Comparison of ENCODE assay signal across 8 cellular contexts in genomic region chr1:88685239-88685604, GRCh38. TPM values are rescaled to one million over a fixed set of nuclear protein-coding genes. Genes with fewer than 3 reads are reported as not detected.
A peak's percentile ranks its signal among the peaks of the same experiment; 100 is the strongest.
DNase-seq lines count a peak whose midpoint lies in the region; ATAC-seq, FAIRE-seq and TF ChIP-seq lines count a peak whose summit lies in the region.

No MANE protein-coding gene starts in this region.

- ATAC-seq in DND-41 (ENCODE audit: insufficient read depth, low read depth) = no peak
- peak; percentile 7 for ATAC-seq in HG03378 (IDR thresholded peaks at IDR 0.05; ENCODE audit: unreplicated experiment)
- no peak for ATAC-seq in lower lobe of right lung

- no peaks in the 10 kb centered on the region for H3K27me3 ChIP-seq in DND-41 (ENCODE audit: insufficient read depth, low read length, poor library complexity)
- H3K27me3 ChIP-seq in ascending aorta = no peaks in the 10 kb centered on the region
- H3K27me3 ChIP-seq in lower lobe of right lung (ENCODE audit: low read depth) = no peaks in the 10 kb centered on the region

- CTCF ChIA-PET in GM10248 (lab: Yijun Ruan, JAX) = interaction anchor here (0.9 to 2.4 kb wide), 8 partner anchors 8 to 190 kb away, joined by 3 to 8 read pairs (median 5); no protein-coding TSS in a partner anchor

- intact Hi-C loops in ascending aorta (cut with DNase I) (loop anchor here (2.0 to 10.0 kb wide), 4 partner anchors 30 to 1980 kb away; partner anchors contain the start of genes GTF2B and SH3GLB1), lower lobe of right lung (cut with DNase I) (no loop called here)

- DNase-seq in DND-41 (no peak), ascending aorta (ENCODE audit: low spot score in 2 of 2) (no peak), lower lobe of right lung (no peak), urothelium cell line (ENCODE audit: low spot score) (peak; percentile 2), NCI-H1436 treated with DMSO at 0.1 percent for 48 hours (lab: John Stamatoyannopoulos, UW) (no peak), GM10248 (ENCODE audit: extremely low spot score) (no peak)
- DNase-seq in stimulated activated CD4-positive, alpha-beta T cell treated with anti-CD3 and anti-CD28 coated beads, Interleukin-1b, Interleukin-23, amount 100 ng/mL, for 48 hours = no peak

- H3K27ac ChIP-seq in DND-41 (ENCODE audit: low read length) (peak overlapping the region; percentile 87), ascending aorta (peak overlapping the region; percentile 84 to 94), lower lobe of right lung (peak overlapping the region; percentile 95)

- H2AFZ ChIP-seq in DND-41 (ENCODE audit: low read depth, low read length) = peak overlapping the region; percentile 84

- TF ChIP-seq CTCF in DND-41 (IDR thresholded peaks at IDR 0.05; ENCODE audit: borderline replicate concordance, extremely low read depth, low read length, poor library complexity, severe bottlenecking) (no peak), ascending aorta (IDR thresholded peaks at IDR 0.05) (no peak), lower lobe of right lung (IDR thresholded peaks at IDR 0.05) (no peak), GM10248 (IDR thresholded peaks at IDR 0.05; ENCODE audit: control extremely low read depth, extremely low read depth, low read depth, missing control alignments) (no peak)

- H3K4me2 ChIP-seq in DND-41 (ENCODE audit: insufficient read depth, low read length) = peak overlapping the region; percentile 68

- peak overlapping the region; percentile 80 for H3K9ac ChIP-seq in DND-41 (ENCODE audit: low read depth, low read length)

- H3K36me3 ChIP-seq in DND-41 (ENCODE audit: insufficient read depth, low read length) (peaks cover 13% of the 10 kb centered on the region), ascending aorta (no peaks in the 10 kb centered on the region), lower lobe of right lung (no peaks in the 10 kb centered on the region)

- peaks cover 33% of the 10 kb centered on the region; the same call in 1 of the 2 replicates for H4K20me1 ChIP-seq in DND-41 (ENCODE audit: insufficient read depth, low read length)

- H3K79me2 ChIP-seq in DND-41 (ENCODE audit: insufficient read depth, low read length) = peaks cover 71% of the 10 kb centered on the region

- POLR2A ChIA-PET in GM10248 (lab: Yijun Ruan, JAX) = interaction anchor here (1.3 kb wide), 3 partner anchors 11 to 206 kb away, joined by 3 to 5 read pairs (median 4); partner anchors contain the start of gene GTF2B

- peaks cover 31% of the 10 kb centered on the region for H3K4me1 ChIP-seq in DND-41 (ENCODE audit: insufficient read depth, low read length)
- H3K4me1 ChIP-seq in ascending aorta = peaks cover 0 to 16% of the 10 kb centered on the region in 2 donors
- peaks cover 36% of the 10 kb centered on the region for H3K4me1 ChIP-seq in lower lobe of right lung

- H3K4me3 ChIP-seq in DND-41 (ENCODE audit: low read depth in 1 of 2, low read length in 2 of 2) (peak overlapping the region; percentile 84 to 94), ascending aorta (peak overlapping the region; percentile 86 to 88), lower lobe of right lung (peak overlapping the region; percentile 83)

- no peak for FAIRE-seq in urothelium cell line (lab: Jason Lieb, UNC)

- H3K9me3 ChIP-seq in DND-41 (ENCODE audit: insufficient read depth, low read length, severe bottlenecking) (no peaks in the 10 kb centered on the region), ascending aorta (no peaks in the 10 kb centered on the region), lower lobe of right lung (no peaks in the 10 kb centered on the region)

RNA-seq across cellular contexts. Expression of gene PKN2, which starts 1.1 kb away (rescaled TPM):
- total RNA-seq in ascending aorta = 7.3 TPM
- total RNA-seq in lower lobe of right lung = 51.4 TPM
